12 cellular contexts compared by ENCODE assay signal in the genomic region with DNA sequence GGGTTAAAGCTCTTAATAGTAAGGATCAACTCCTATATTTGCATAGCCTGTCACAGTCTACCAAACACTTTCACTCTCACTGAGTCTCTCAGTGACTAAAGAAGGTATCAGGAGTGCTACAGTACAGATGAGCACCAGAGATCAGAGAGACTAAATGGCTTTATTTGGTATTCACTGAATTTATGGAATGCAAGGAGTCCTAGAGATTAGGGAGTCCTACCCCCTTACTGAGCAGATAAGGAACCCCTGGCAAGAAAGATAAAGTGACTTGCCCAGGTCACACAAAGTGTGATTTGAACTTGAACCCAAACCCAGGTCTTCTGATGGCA.
DNase-seq lines count a peak whose midpoint lies in the region; ATAC-seq and TF ChIP-seq lines count a peak whose summit lies in the region.
"Had no signal": no experiment of that assay in that cellular context is flagged by ENCODE, and none has a peak within 500 bp of the region (broad histone marks: within the 10 kb centered on the region; RNA-seq: fewer than 3 reads in every experiment).

No MANE protein-coding gene starts in this region.

- TF ChIP-seq EP300 in gastroesophageal sphincter (IDR thresholded peaks at IDR 0.05) = no peak

- no peaks in the 10 kb centered on the region for H3K36me3 Mint-ChIP-seq in memory B cell

- H3K36me3 ChIP-seq in gastroesophageal sphincter = no peaks in the 10 kb centered on the region
- H3K36me3 ChIP-seq: SJSA1 had no signal

- H3K27ac ChIP-seq in gastroesophageal sphincter = no peak overlapping the region
- H3K27ac ChIP-seq: SJSA1 had no signal

- H3K27me3 ChIP-seq in gastroesophageal sphincter = no peaks in the 10 kb centered on the region
- H3K27me3 ChIP-seq: SJSA1 had no signal

- H3K4me3 Mint-ChIP-seq in memory B cell = peak overlapping the region; percentile 57

- H3K4me3 ChIP-seq in gastroesophageal sphincter = no peak overlapping the region
- H3K4me3 ChIP-seq: SJSA1 had no signal

- DNase-seq in memory B cell (ENCODE audit: low spot score in 2 of 2) (peak in 1 of 2 donors; percentile 1), epidermal melanocyte (ENCODE audit: insufficient read length, low spot score) (no peak), NCI-H128 (lab: John Stamatoyannopoulos, UW; ENCODE audit: unreplicated experiment) (no peak), EL (no peak)
- DNase-seq: activated CD4-positive, alpha-beta T cell treated with anti-CD3 and anti-CD28 coated beads, Interleukin-2, amount 50 U/mL, for 48 hours; DMS79; NCI-H1436 treated with DMSO at 0.1 percent for 48 hours had no signal

- peaks cover 17% of the 10 kb centered on the region for H3K4me1 Mint-ChIP-seq in memory B cell

- TF ChIP-seq POLR2A in gastroesophageal sphincter (IDR thresholded peaks at IDR 0.05) = no peak

- peak; percentile 92 for ATAC-seq in GM18873 (IDR thresholded peaks at IDR 0.05; ENCODE audit: low FRiP score, unreplicated experiment)
- ATAC-seq in GM21717 (IDR thresholded peaks at IDR 0.05; ENCODE audit: unreplicated experiment) = peak; percentile 93
- ATAC-seq in HG03280 (IDR thresholded peaks at IDR 0.05; ENCODE audit: unreplicated experiment) = peak; percentile 78
- peak; percentile 82 for ATAC-seq in memory B cell (ENCODE audit: low read depth)
- ATAC-seq in gastroesophageal sphincter = no peak

- no peaks in the 10 kb centered on the region for H3K9me3 ChIP-seq in gastroesophageal sphincter
- H3K9me3 ChIP-seq: SJSA1 had no signal

- peaks cover 16% of the 10 kb centered on the region for H3K27me3 Mint-ChIP-seq in memory B cell

- no peaks in the 10 kb centered on the region for H3K9me3 Mint-ChIP-seq in memory B cell

- H3K27ac Mint-ChIP-seq in memory B cell = no peak overlapping the region

- no peaks in the 10 kb centered on the region for H3K4me1 ChIP-seq in gastroesophageal sphincter
- H3K4me1 ChIP-seq: SJSA1 had no signal

- TF ChIP-seq CTCF in gastroesophageal sphincter (IDR thresholded peaks at IDR 0.05) = no peak
